ENCODE assay signal across 8 cellular contexts in the genomic region with DNA sequence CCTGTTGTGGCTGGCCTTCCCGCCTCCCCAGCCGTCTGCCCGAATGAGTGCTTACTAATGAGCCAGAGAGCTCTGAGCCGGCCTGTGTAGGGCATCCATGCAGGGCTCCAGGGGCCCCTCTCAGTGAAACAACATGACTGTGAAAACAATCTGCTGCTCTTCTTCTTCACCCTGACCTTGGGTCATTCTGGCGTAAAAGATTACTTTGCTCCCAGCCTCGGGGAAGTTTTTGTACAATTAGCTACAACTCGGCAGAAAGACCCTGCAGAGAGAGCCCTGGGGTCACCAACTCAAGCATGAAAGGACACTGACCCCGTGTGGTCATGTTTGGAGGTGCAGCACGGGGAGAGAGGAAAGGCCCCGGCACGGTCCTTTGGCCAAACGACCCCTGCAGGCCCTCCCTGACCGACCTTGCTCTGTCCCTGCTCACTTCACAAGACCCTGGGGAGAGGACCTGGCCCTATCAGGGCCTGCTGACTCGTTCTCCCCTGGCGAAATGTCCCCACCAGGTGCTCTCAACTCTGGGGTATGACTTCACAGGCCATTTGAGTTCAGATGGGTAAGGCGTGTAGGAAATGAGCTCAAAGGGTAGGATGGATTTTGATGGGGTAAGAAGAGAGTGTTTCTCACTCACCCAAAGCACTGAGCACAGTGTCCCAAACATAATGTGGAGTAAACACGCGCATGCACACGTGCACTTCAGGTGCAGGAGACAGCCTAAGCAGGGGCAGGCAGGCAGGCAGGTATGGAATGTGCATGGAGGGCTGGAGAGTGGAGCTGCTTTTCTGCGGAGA. TPM values are rescaled to one million over a fixed set of nuclear protein-coding genes. Genes with fewer than 3 reads are reported as not detected.
DNase-seq lines count a peak whose midpoint lies in the region; ATAC-seq and TF ChIP-seq lines count a peak whose summit lies in the region.

No MANE protein-coding gene starts in this region.

- no peaks in the 10 kb centered on the region for H3K79me2 ChIP-seq in mesendoderm (ENCODE audit: control insufficient read depth, insufficient read depth, low read length)

- H3K79me1 ChIP-seq in mesendoderm (ENCODE audit: low read length), result no peaks in the 10 kb centered on the region

- no peaks in the 10 kb centered on the region for H3K27me3 ChIP-seq in mesendoderm (ENCODE audit: insufficient read depth, low read length, poor library complexity)

- H2BK120ac ChIP-seq in mesendoderm (ENCODE audit: low read depth, low read length), result no peak overlapping the region

- DNase-seq in NCI-H526 treated with DMSO at 0.1 percent for 48 hours (lab: John Stamatoyannopoulos, UW) (peak; percentile 92), mesendoderm (peak; percentile 93)
- peak; percentile 66 for DNase-seq in activated CD4-positive, alpha-beta T cell treated with anti-CD3 and anti-CD28 coated beads, Interleukin-2, amount 50 U/mL, for 1 hour
- DNase-seq in effector CD4-positive, alpha-beta T cell, result peak; percentile 60
- peak; percentile 56 for DNase-seq in stimulated activated CD8-positive, alpha-beta memory T cell treated with anti-CD3 and anti-CD28 coated beads, Interleukin-15, amount 100 ng/mL, for 1 hour (ENCODE audit: low read depth)

- H2BK5ac ChIP-seq in mesendoderm (ENCODE audit: low read length), result no peak overlapping the region

- peak overlapping the region; percentile 48 for H3K9ac ChIP-seq in mesendoderm (ENCODE audit: low read length)

- peak overlapping the region; percentile 37 for H3K4me2 ChIP-seq in mesendoderm (ENCODE audit: low read length)

- TF ChIP-seq CTCF in 22Rv1 (IDR thresholded peaks at IDR 0.05), result peak; percentile 98

- H4K5ac ChIP-seq in mesendoderm (ENCODE audit: low read length), result no peak overlapping the region

- H2AK5ac ChIP-seq in mesendoderm (ENCODE audit: low read length), result no peak overlapping the region

- no peak overlapping the region for H3K4me3 ChIP-seq in mesendoderm (ENCODE audit: low read length)

- no peak overlapping the region for H4K8ac ChIP-seq in mesendoderm (ENCODE audit: low read depth, low read length)

- ATAC-seq in GM18511 (IDR thresholded peaks at IDR 0.05; ENCODE audit: unreplicated experiment) (peak; percentile 91), HG03066 (IDR thresholded peaks at IDR 0.05; ENCODE audit: low read depth, unreplicated experiment) (peak; percentile 85)

- no peak overlapping the region for H3K4ac ChIP-seq in mesendoderm (ENCODE audit: low read depth, low read length)

- WGBS in mesendoderm (ENCODE audit: extremely low coverage, insufficient coverage, low lambda C conversion rate), result no CpG with 5 or more reads among the region's 20 CpGs

- no peaks in the 10 kb centered on the region for H3K36me3 ChIP-seq in mesendoderm (ENCODE audit: control insufficient read depth, insufficient read depth, low read length)

- H3K23ac ChIP-seq in mesendoderm (ENCODE audit: low read length), result peak overlapping the region; percentile 59

- peak overlapping the region; percentile 50 for H3K56ac ChIP-seq in mesendoderm (ENCODE audit: low read length)

- H3K18ac ChIP-seq in mesendoderm (ENCODE audit: low read length), result no peak overlapping the region

- no peak overlapping the region for H2BK15ac ChIP-seq in mesendoderm (replicated peaks; ENCODE audit: low read depth)

- H3K4me1 ChIP-seq in mesendoderm (ENCODE audit: control insufficient read depth, low read depth, low read length), result no peaks in the 10 kb centered on the region

- H3K27ac ChIP-seq in 22Rv1 (no peak overlapping the region), mesendoderm (ENCODE audit: low read depth, low read length) (no peak overlapping the region)

RNA-seq across cellular contexts. Expression of gene FAM20B, which starts 22.9 kb away (rescaled TPM):
- 20.1 TPM for polyA plus RNA-seq in mesendoderm (2013, experiment 1 of 2)
- 19.7 TPM for polyA plus RNA-seq in mesendoderm (2013, experiment 2 of 2)
